In the genomic region with DNA sequence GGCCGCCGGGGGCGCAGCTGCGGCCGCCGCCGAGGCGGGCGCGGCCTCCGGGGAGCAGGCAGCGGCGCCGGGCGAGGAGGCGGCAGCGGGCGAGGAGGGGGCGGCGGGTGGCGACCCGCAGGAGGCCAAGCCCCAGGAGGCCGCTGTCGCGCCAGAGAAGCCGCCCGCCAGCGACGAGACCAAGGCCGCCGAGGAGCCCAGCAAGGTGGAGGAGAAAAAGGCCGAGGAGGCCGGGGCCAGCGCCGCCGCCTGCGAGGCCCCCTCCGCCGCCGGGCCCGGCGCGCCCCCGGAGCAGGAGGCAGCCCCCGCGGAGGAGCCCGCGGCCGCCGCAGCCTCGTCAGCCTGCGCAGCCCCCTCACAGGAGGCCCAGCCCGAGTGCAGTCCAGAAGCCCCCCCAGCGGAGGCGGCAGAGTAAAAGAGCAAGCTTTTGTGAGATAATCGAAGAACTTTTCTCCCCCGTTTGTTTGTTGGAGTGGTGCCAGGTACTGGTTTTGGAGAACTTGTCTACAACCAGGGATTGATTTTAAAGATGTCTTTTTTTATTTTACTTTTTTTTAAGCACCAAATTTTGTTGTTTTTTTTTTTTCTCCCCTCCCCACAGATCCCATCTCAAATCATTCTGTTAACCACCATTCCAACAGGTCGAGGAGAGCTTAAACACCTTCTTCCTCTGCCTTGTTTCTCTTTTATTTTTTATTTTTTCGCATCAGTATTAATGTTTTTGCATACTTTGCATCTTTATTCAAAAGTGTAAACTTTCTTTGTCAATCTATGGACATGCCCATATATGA, we compare ENCODE assay signal across 8 cellular contexts.
DNase-seq lines count a peak whose midpoint lies in the region; TF ChIP-seq lines count a peak whose summit lies in the region.

No MANE protein-coding gene starts in this region.

- peaks cover 12% of the 10 kb centered on the region for H3K36me3 ChIP-seq in WERI-Rb-1

- TF ChIP-seq CTCF in WERI-Rb-1 (IDR thresholded peaks at IDR 0.05; ENCODE audit: low read depth, low read length) = no peak

- DNase-seq in DMS53 (lab: John Stamatoyannopoulos, UW) (peak; percentile 26), DMS53 treated with DMSO at 0.1 percent for 48 hours (lab: John Stamatoyannopoulos, UW; ENCODE audit: unreplicated experiment) (no peak), WERI-Rb-1 (peak; percentile 20), glomerular visceral epithelial cell (ENCODE audit: extremely low spot score) (peak; percentile 41), putamen (ENCODE audit: low spot score) (peak; percentile 13), COLO829 (ENCODE audit: low spot score) (no peak), inferior parietal cortex (ENCODE audit: extremely low spot score) (no peak), cortex of kidney (lab: John Stamatoyannopoulos, UW) (no peak)

- H3K27ac ChIP-seq in WERI-Rb-1 = no peak overlapping the region

- H3K9me3 ChIP-seq in WERI-Rb-1 (ENCODE audit: severe bottlenecking) = no peaks in the 10 kb centered on the region

- H3K4me3 ChIP-seq in WERI-Rb-1 (ENCODE audit: low read depth, low read length) = peak overlapping the region; percentile 100

- H3K27me3 ChIP-seq in WERI-Rb-1 (ENCODE audit: insufficient read depth, low read depth, severe bottlenecking) = no peaks in the 10 kb centered on the region

Comparison
In these comparisons a context has a peak if more than half of its experiments do, and no peak if none do; other contexts are left out.
1. DNase-seq: peak in DMS53 (single experiment), WERI-Rb-1 (single experiment), glomerular visceral epithelial cell (single experiment) and putamen (single experiment); none in DMS53 treated with DMSO at 0.1 percent for 48 hours (single experiment), COLO829 (single experiment), inferior parietal cortex (single experiment) and cortex of kidney (single experiment).